ENCODE assay signal across 8 cellular contexts in the genomic region with DNA sequence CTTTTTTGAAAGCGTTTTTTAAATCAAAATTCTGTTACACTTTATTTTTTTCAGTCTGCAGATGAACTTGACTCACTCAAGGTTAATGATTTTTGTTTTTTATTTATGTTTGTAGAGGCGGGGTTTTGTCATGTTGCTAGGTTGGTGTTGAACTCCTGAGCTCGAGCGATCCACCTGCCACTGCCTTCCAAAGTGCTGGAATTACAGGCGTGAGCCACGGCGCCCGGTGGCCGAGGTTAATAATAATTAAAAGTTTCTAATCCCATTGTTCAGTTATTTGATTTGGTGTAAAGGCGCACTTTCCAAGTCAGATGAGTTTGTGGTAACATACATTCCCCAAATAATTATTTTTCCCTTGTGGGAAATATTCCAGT. TPM values are rescaled to one million over a fixed set of nuclear protein-coding genes. Genes with fewer than 3 reads are reported as not detected.
DNase-seq lines count a peak whose midpoint lies in the region; ATAC-seq, FAIRE-seq and TF ChIP-seq lines count a peak whose summit lies in the region.

No MANE protein-coding gene starts in this region.

- H4K20me1 ChIP-seq in HepG2 (ENCODE audit: insufficient read depth, low read length), result peaks cover 13% of the 10 kb centered on the region

- H3K79me2 ChIP-seq in HepG2 (ENCODE audit: insufficient read depth, low read length), result peaks cover 41% of the 10 kb centered on the region

- H3K27ac ChIP-seq in angular gyrus (ENCODE audit: low read depth, low read length), result peak overlapping the region; percentile 99
- peak overlapping the region; percentile 100 for H3K27ac ChIP-seq in HepG2 (ENCODE audit: extremely low read length, insufficient read depth, low read length)
- peak overlapping the region; percentile 96 to 99 (median 99) for H3K27ac ChIP-seq in transverse colon

- peak overlapping the region; percentile 99 for H3K9ac ChIP-seq in HepG2 (ENCODE audit: insufficient read depth, low read depth, low read length)

- H3K4me2 ChIP-seq in HepG2 (ENCODE audit: low read depth, low read length), result peak overlapping the region; percentile 78

- 6% methylated on average over 10 of the region's 10 CpGs for WGBS in HepG2 (ENCODE audit: low lambda C conversion rate)
- 11 to 30% methylated on average over 3 to 10 of the region's 10 CpGs for WGBS in transverse colon (ENCODE audit: low coverage in 1 of 2), 2 donors

- CTCF ChIA-PET in HepG2 (lab: Yijun Ruan, JAX; ENCODE audit: low intra/inter-chr PET ratio, low total read pairs), result no interaction called here

- no peaks in the 10 kb centered on the region for H3K9me3 Mint-ChIP-seq in activated T-cell treated with anti-CD3 and anti-CD28 coated beads, Interleukin-2, amount 50 U/mL, for 72 hours

- H3K4me3 Mint-ChIP-seq in activated T-cell treated with anti-CD3 and anti-CD28 coated beads, Interleukin-2, amount 50 U/mL, for 72 hours, result peak overlapping the region; percentile 93 to 98

- H3K4me3 ChIP-seq in HepG2 (replicated peaks in 1 of 3; ENCODE audit: insufficient read depth in 1 of 3, low read depth in 2 of 3, low read length in 3 of 3) (peak overlapping the region; percentile 71 to 83 (median 78)), transverse colon (peak overlapping the region; percentile 76 to 97 (median 84))

- H3K27me3 Mint-ChIP-seq in activated T-cell treated with anti-CD3 and anti-CD28 coated beads, Interleukin-2, amount 50 U/mL, for 72 hours (ENCODE audit: low read depth), result no peaks in the 10 kb centered on the region

- TF ChIP-seq EP300 in HepG2 (IDR thresholded peaks at IDR 0.05; ENCODE audit: low read depth in 2 of 2, low read length in 2 of 2) (no peak), HepG2 (CRISPR knock-in tag; IDR thresholded peaks at IDR 0.05; ENCODE audit: borderline replicate concordance) (no peak), transverse colon (IDR thresholded peaks at IDR 0.05; ENCODE audit: low read depth) (no peak)

- H3K27me3 ChIP-seq in HepG2 (ENCODE audit: control insufficient read depth in 1 of 2, insufficient read depth in 2 of 2, low read length in 2 of 2) (no peaks in the 10 kb centered on the region; a peak in 1 of 5 replicates), transverse colon (no peaks in the 10 kb centered on the region)

- no peaks in the 10 kb centered on the region for H3K9me3 ChIP-seq in HepG2 (ENCODE audit: low read length)
- no peaks in the 10 kb centered on the region for H3K9me3 ChIP-seq in transverse colon

- no peak for ATAC-seq in activated T-cell treated with anti-CD3 and anti-CD28 coated beads, Interleukin-2, amount 50 U/mL, for 72 hours (replicated peaks in 1 of 2)
- ATAC-seq in HepG2 (no peak), GM21515 (IDR thresholded peaks at IDR 0.05; ENCODE audit: unreplicated experiment) (no peak), GM21717 (IDR thresholded peaks at IDR 0.05; ENCODE audit: unreplicated experiment) (no peak)

- H3K36me3 Mint-ChIP-seq in activated T-cell treated with anti-CD3 and anti-CD28 coated beads, Interleukin-2, amount 50 U/mL, for 72 hours (ENCODE audit: insufficient read depth in 2 of 2), result peaks cover 7 to 17% of the 10 kb centered on the region in 2 donors

- no peak for TF ChIP-seq RAD21 in HepG2 (CRISPR knock-in tag; IDR thresholded peaks at IDR 0.05)

- POLR2A ChIA-PET in HepG2 (lab: Yijun Ruan, JAX), result interaction anchor here (0.8 to 2.3 kb wide), 6 partner anchors 9 to 108 kb away, joined by 3 to 21 read pairs (median 7); no protein-coding TSS in a partner anchor

- no peak for FAIRE-seq in HepG2 (lab: Jason Lieb, UNC)

- peaks cover 36% of the 10 kb centered on the region for H3K4me1 ChIP-seq in HepG2 (ENCODE audit: insufficient read depth, low read length)
- peaks cover 15 to 62% (median 26%) of the 10 kb centered on the region in 4 donors for H3K4me1 ChIP-seq in transverse colon

- intact Hi-C loops in HepG2 (cut with micrococcal nuclease; ENCODE audit: unreplicated experiment), result loop anchor here (1.0 to 2.0 kb wide), 3 partner anchors 21 to 157 kb away; a partner anchor contains a TSS
- intact Hi-C loops in transverse colon (cut with DNase I; ENCODE audit: low total_unique reads), result no loop called here

- no TSS peak for BruUV-seq in HepG2 (replicated peaks; lab: Mats Ljungman, UMichigan)

- DNase-seq in activated T-cell treated with anti-CD3 and anti-CD28 coated beads, Interleukin-2, amount 50 U/mL, for 72 hours, result no peak
- no peak for DNase-seq in activated T-cell treated with anti-CD3 and anti-CD28 coated beads for 4 hours
- no peak for DNase-seq in HepG2 (ENCODE audit: low spot score)
- peak; percentile 23 for DNase-seq in transverse colon
- DNase-seq in hepatic stellate cell (ENCODE audit: low spot score), result no peak

- no peak overlapping the region for H2AFZ ChIP-seq in HepG2 (ENCODE audit: low read length)

- TF ChIP-seq CTCF in HepG2 (CRISPR knock-in tag; IDR thresholded peaks at IDR 0.05) (no peak), transverse colon (IDR thresholded peaks at IDR 0.05) (no peak)

- H3K4me1 Mint-ChIP-seq in activated T-cell treated with anti-CD3 and anti-CD28 coated beads, Interleukin-2, amount 50 U/mL, for 72 hours (ENCODE audit: low read depth), result peaks cover 71% of the 10 kb centered on the region

- H3K36me3 ChIP-seq in HepG2 (replicated peaks in 1 of 2; ENCODE audit: control insufficient read depth in 1 of 2, insufficient read depth in 2 of 2, low read length in 2 of 2) (peaks cover 0 to 7% of the 10 kb centered on the region in 2 experiments; a peak in 1 of 5 replicates), transverse colon (peaks cover 0 to 4% (median 0%) of the 10 kb centered on the region in 4 donors)

- TF ChIP-seq POLR2A in HepG2 (IDR thresholded peaks at IDR 0.05; ENCODE audit: insufficient read depth in 1 of 2, low read depth in 2 of 2, low read length in 2 of 2) (no peak), transverse colon (IDR thresholded peaks at IDR 0.05) (no peak)

- in situ Hi-C loops in HepG2 (cut with HindIII; ENCODE audit: extremely low pct_ligation_motif_present, low pct_unique_long_range_greater_than_20kb) (loop anchor here (5.0 kb wide), 1 partner anchor 158 kb away; a partner anchor contains a TSS), transverse colon (cut with MboI; ENCODE audit: low pct_ligation_motif_present in 1 of 4, low pct_unique_long_range_greater_than_20kb in 1 of 4, low sequenced_read_pairs in 3 of 4) (no loop called here)

- peak overlapping the region; percentile 98 for H3K27ac Mint-ChIP-seq in activated T-cell treated with anti-CD3 and anti-CD28 coated beads, Interleukin-2, amount 50 U/mL, for 72 hours

TF ChIP-seq in HepG2, 621 proteins besides CTCF, POLR2A, EP300 and RAD21:
- TF ChIP-seq HOXA7 (CRISPR knock-in tag; IDR thresholded peaks at IDR 0.05) (no peak), ELF4 (CRISPR knock-in tag; IDR thresholded peaks at IDR 0.05; ENCODE audit: borderline replicate concordance) (no peak), GATAD1 (CRISPR knock-in tag; IDR thresholded peaks at IDR 0.05) (no peak), ARNT2 (CRISPR knock-in tag; IDR thresholded peaks at IDR 0.05; ENCODE audit: low read depth) (no peak), ZNF547 (CRISPR knock-in tag; IDR thresholded peaks at IDR 0.05) (no peak), TCF7 (IDR thresholded peaks at IDR 0.05; ENCODE audit: low read depth) (no peak), KAT8 (CRISPR knock-in tag; IDR thresholded peaks at IDR 0.05) (no peak), GTF3A (CRISPR knock-in tag; conservative IDR thresholded peaks at IDR 0.05) (no peak), RELA (CRISPR knock-in tag; IDR thresholded peaks at IDR 0.05) (no peak), ZNF792 (CRISPR knock-in tag; IDR thresholded peaks at IDR 0.05) (no peak)
- TF ChIP-seq, protein P1, sequence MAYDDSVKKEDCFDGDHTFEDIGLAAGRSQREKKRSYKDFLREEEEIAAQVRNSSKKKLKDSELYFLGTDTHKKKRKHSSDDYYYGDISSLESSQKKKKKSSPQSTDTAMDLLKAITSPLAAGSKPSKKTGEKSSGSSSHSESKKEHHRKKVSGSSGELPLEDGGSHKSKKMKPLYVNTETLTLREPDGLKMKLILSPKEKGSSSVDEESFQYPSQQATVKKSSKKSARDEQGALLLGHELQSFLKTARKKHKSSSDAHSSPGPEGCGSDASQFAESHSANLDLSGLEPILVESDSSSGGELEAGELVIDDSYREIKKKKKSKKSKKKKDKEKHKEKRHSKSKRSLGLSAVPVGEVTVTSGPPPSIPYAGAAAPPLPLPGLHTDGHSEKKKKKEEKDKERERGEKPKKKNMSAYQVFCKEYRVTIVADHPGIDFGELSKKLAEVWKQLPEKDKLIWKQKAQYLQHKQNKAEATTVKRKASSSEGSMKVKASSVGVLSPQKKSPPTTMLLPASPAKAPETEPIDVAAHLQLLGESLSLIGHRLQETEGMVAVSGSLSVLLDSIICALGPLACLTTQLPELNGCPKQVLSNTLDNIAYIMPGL (CRISPR knock-in tag; IDR thresholded peaks at IDR 0.05; ENCODE audit: borderline replicate concordance in 1 of 2, low read depth in 1 of 2), result no peak

RNA-seq across cellular contexts. Expression of a gene that starts 1.2 kb away (rescaled TPM):
- total RNA-seq in activated T-cell treated with anti-CD3 and anti-CD28 coated beads, Interleukin-2, amount 50 U/mL, for 72 hours, result 10 to 100 TPM; 66.4 to 67.4 TPM
- total RNA-seq in HepG2 (2016; rRNA removed; fragmentation: Illumina TruSeq; extraction: Trizol) (55.9 and 79.7 TPM in 2 replicates), transverse colon (10 to 100 TPM; 45.6 to 95.7 (median 53.0) TPM)
- total RNA-seq in HepG2 (2016; cell fraction: cytosol; rRNA removed; fragmentation: Illumina TruSeq; extraction: Trizol; ENCODE audit: low read depth), result 5.5 and 6.9 TPM in 2 replicates
- 55.3 and 76.6 TPM in 2 replicates for total RNA-seq in HepG2 (2016; cell fraction: insoluble cytoplasmic fraction; rRNA removed; fragmentation: Illumina TruSeq; extraction: Trizol)
- total RNA-seq in HepG2 (2016; cell fraction: membrane; rRNA removed; fragmentation: Illumina TruSeq; extraction: Trizol), result 12.8 and 15.2 TPM in 2 replicates
- total RNA-seq in HepG2 (2016; cell fraction: nucleus; rRNA removed; fragmentation: Illumina TruSeq; extraction: Trizol), result 88.7 and 103 TPM in 2 replicates
- polyA plus RNA-seq in HepG2 (2011; rRNA removed), result 22.8 and 23.0 TPM in 2 replicates
- 7.8 and 14.2 TPM in 2 replicates for polyA plus RNA-seq in HepG2 (2011; cell fraction: cytosol; rRNA removed)
- polyA plus RNA-seq in HepG2 (2011; cell fraction: nucleus; rRNA removed), result 27.7 and 34.1 TPM in 2 replicates
- polyA plus RNA-seq in HepG2 (2012), result 24.4 and 27.4 TPM in 2 replicates
- polyA plus RNA-seq in HepG2 (2016; cell fraction: cytosol; fragmentation: Illumina TruSeq; extraction: Trizol; ENCODE audit: low read depth), result 0.66 and 1.5 TPM in 2 replicates
- 39.8 and 41.3 TPM in 2 replicates for polyA plus RNA-seq in HepG2 (2016; cell fraction: insoluble cytoplasmic fraction; fragmentation: Illumina TruSeq; extraction: Trizol; ENCODE audit: low read depth)
- 2.7 and 3.9 TPM in 2 replicates for polyA plus RNA-seq in HepG2 (2016; cell fraction: membrane; fragmentation: Illumina TruSeq; extraction: Trizol; ENCODE audit: low read depth)
- 89.5 and 95.7 TPM in 2 replicates for polyA plus RNA-seq in HepG2 (2016; cell fraction: nucleus; fragmentation: Illumina TruSeq; extraction: Trizol; ENCODE audit: insufficient read depth, low read depth)
- 9.2 and 12.2 TPM in 2 replicates for polyA minus RNA-seq in HepG2 (2011; rRNA and poly(A)+ RNA removed; ENCODE audit: low replicate concordance)
- polyA minus RNA-seq in HepG2 (2011; cell fraction: cytosol; rRNA and poly(A)+ RNA removed), result 27.3 and 30.3 TPM in 2 replicates
- 155 and 163 TPM in 2 replicates for polyA minus RNA-seq in HepG2 (2011; cell fraction: nucleus; rRNA and poly(A)+ RNA removed)
